Comparison of ENCODE assay signal across 21 cellular contexts in the genomic region with DNA sequence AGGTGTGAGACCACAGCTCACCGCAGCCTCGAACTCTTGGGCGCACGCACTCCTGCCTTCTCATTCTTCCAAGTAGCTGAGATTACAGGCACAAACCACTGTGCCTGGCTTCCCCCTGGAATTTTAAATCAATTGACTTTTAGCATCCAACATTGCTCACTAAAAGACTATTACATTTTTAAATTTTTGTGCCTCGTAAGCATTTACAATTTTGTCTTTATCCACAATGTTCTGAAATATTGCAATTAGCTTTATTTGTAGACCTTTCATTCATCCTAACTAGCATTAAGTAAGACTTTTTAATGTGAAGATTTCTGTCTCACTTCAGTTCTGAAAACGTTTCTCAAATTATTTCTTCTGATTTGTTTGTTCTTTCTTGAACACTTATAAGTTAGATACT.
"Had no signal": no experiment of that assay in that cellular context is flagged by ENCODE, and none has a peak within 500 bp of the region (broad histone marks: within the 10 kb centered on the region; RNA-seq: fewer than 3 reads in every experiment).

No MANE protein-coding gene starts in this region.

- ATAC-seq: effector memory CD8-positive, alpha-beta T cell; foreskin keratinocyte; gastroesophageal sphincter; heart left ventricle; left cardiac atrium; left lung; left ventricle myocardium superior; lower lobe of right lung; mucosa of descending colon had no signal

- H3K4me3 ChIP-seq: colonic mucosa, esophagus muscularis mucosa, gastroesophageal sphincter, heart left ventricle, left lung, lower lobe of right lung, mucosa of descending colon had no signal

- H3K27me3 ChIP-seq: colonic mucosa, esophagus muscularis mucosa, foreskin keratinocyte, gastroesophageal sphincter, heart left ventricle, left lung had no signal

- H3K36me3 ChIP-seq: colonic mucosa, esophagus muscularis mucosa, gastroesophageal sphincter, heart left ventricle, left lung, lower lobe of right lung had no signal

- DNase-seq: colonic mucosa; cortex of kidney; effector CD8-positive, alpha-beta T cell; effector memory CD8-positive, alpha-beta T cell; foreskin keratinocyte; heart left ventricle; hippocampal formation; left cardiac atrium; left lung; left ventricle myocardium superior; lower lobe of right lung; mesenchymal stem cell; midbrain; mucosa of descending colon; naive B cell had no signal

- H3K27ac ChIP-seq: colonic mucosa, esophagus muscularis mucosa, foreskin keratinocyte, gastroesophageal sphincter, heart left ventricle, left lung, lower lobe of right lung had no signal

- H3K9me3 ChIP-seq: colonic mucosa, esophagus muscularis mucosa, gastroesophageal sphincter, heart left ventricle, left lung, lower lobe of right lung, mucosa of descending colon had no signal

- FAIRE-seq: endothelial cell of umbilical vein, frontal cortex, islet of Langerhans, keratinocyte had no signal

- H3K4me1 ChIP-seq: colonic mucosa, foreskin keratinocyte, left lung had no signal
